Comparison of ENCODE assay signal across 24 cellular contexts in the genomic region with DNA sequence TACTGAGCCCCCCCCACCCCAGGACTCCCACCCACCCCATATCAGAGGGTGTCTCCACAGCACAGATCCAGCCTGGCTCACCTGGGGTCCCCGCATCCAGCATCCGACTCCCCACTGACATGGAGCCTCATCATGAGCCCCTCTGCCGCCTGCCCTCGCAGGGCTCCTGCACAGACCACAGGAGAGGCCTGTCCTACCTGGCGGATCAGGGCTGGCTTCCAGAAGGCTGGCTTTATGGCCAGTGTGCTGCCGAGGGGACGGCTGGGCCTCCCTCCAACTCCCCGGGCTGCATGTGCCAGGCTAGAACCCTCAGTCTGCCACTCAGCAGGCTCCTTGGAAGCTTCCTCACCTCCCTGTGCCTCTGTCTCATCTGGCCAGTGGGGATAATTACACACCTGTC.
DNase-seq lines count a peak whose midpoint lies in the region; ATAC-seq and TF ChIP-seq lines count a peak whose summit lies in the region.
"Had no signal": no experiment of that assay in that cellular context is flagged by ENCODE, and none has a peak within 500 bp of the region (broad histone marks: within the 10 kb centered on the region; RNA-seq: fewer than 3 reads in every experiment).

No MANE protein-coding gene starts in this region.

- CTCF ChIA-PET in RWPE1 (lab: Yijun Ruan, JAX), result no interaction called here

- POLR2A ChIA-PET in RWPE1 (lab: Yijun Ruan, JAX; ENCODE audit: low non-redundant PET), result no interaction called here

- TF ChIP-seq POLR2A in esophagus muscularis mucosa (IDR thresholded peaks at IDR 0.05; ENCODE audit: low read depth), result no peak
- TF ChIP-seq POLR2A in sigmoid colon (IDR thresholded peaks at IDR 0.05), result no peak

- no peak overlapping the region for H3K4me3 Mint-ChIP-seq in activated naive CD8-positive, alpha-beta T cell treated with anti-CD3 and anti-CD28 coated beads, Interleukin-2, amount 50 U/mL, for 24 hours
- H3K4me3 Mint-ChIP-seq: naive thymus-derived CD8-positive, alpha-beta T cell; type B pancreatic cell had no signal

- no peak overlapping the region for H3K4me3 ChIP-seq in esophagus muscularis mucosa
- H3K4me3 ChIP-seq in sigmoid colon, result no peak overlapping the region
- H3K4me3 ChIP-seq: body of pancreas, MG63 had no signal

- no peaks in the 10 kb centered on the region for H3K9me3 Mint-ChIP-seq in activated naive CD8-positive, alpha-beta T cell treated with anti-CD3 and anti-CD28 coated beads, Interleukin-2, amount 50 U/mL, for 24 hours
- H3K9me3 Mint-ChIP-seq: naive thymus-derived CD8-positive, alpha-beta T cell; type B pancreatic cell had no signal

- ATAC-seq in activated naive CD8-positive, alpha-beta T cell treated with anti-CD3 and anti-CD28 coated beads, Interleukin-2, amount 50 U/mL, for 24 hours, result no peak
- ATAC-seq: body of pancreas; esophagus mucosa; naive thymus-derived CD8-positive, alpha-beta T cell had no signal

- 67% methylated on average over 4 of the region's 8 CpGs for WGBS in esophagus muscularis mucosa
- 82 to 90% methylated on average over 8 of the region's 8 CpGs for WGBS in sigmoid colon, 2 donors

- H3K27ac ChIP-seq in RWPE1, result peak overlapping the region; percentile 95
- H3K27ac ChIP-seq in esophagus muscularis mucosa (replicated peaks in 1 of 4), result peak overlapping the region; percentile 74 to 96 (median 84)
- peak overlapping the region; percentile 74 to 98 (median 86) for H3K27ac ChIP-seq in sigmoid colon

- H3K9me3 ChIP-seq in esophagus muscularis mucosa (no peaks in the 10 kb centered on the region), sigmoid colon (no peaks in the 10 kb centered on the region)
- H3K9me3 ChIP-seq: body of pancreas, Caco-2, MG63 had no signal

- H3K4me1 ChIP-seq in esophagus muscularis mucosa, result peaks cover 49 to 92% (median 85%) of the 10 kb centered on the region in 4 donors
- H3K4me1 ChIP-seq in sigmoid colon, result peaks cover 0 to 84% (median 64%) of the 10 kb centered on the region in 4 donors
- H3K4me1 ChIP-seq: Caco-2 had no signal

- H3K36me3 Mint-ChIP-seq in activated naive CD8-positive, alpha-beta T cell treated with anti-CD3 and anti-CD28 coated beads, Interleukin-2, amount 50 U/mL, for 24 hours (ENCODE audit: low read depth), result peaks cover 11% of the 10 kb centered on the region

- intact Hi-C loops in esophagus muscularis mucosa (cut with DNase I) (no loop called here), sigmoid colon (cut with DNase I) (no loop called here)

- H3K27ac Mint-ChIP-seq in activated naive CD8-positive, alpha-beta T cell treated with anti-CD3 and anti-CD28 coated beads, Interleukin-2, amount 50 U/mL, for 24 hours, result no peak overlapping the region
- H3K27ac Mint-ChIP-seq: type B pancreatic cell had no signal

- no peaks in the 10 kb centered on the region for H3K27me3 ChIP-seq in esophagus muscularis mucosa
- no peaks in the 10 kb centered on the region for H3K27me3 ChIP-seq in sigmoid colon
- H3K27me3 ChIP-seq: body of pancreas, MG63 had no signal

- TF ChIP-seq EP300 in esophagus muscularis mucosa (IDR thresholded peaks at IDR 0.05) (no peak), sigmoid colon (IDR thresholded peaks at IDR 0.05) (no peak)

- DNase-seq in DMS79 (lab: John Stamatoyannopoulos, UW), result peak; percentile 36
- no peak for DNase-seq in RWPE1 (ENCODE audit: low spot score)
- no peak for DNase-seq in esophagus muscularis mucosa (ENCODE audit: extremely low spot score)
- DNase-seq in sigmoid colon, result no peak
- DNase-seq in NOMO-1 (lab: John Stamatoyannopoulos, UW; ENCODE audit: unreplicated experiment in 2 of 2), result no peak
- DNase-seq in activated naive CD8-positive, alpha-beta T cell treated with anti-CD3 and anti-CD28 coated beads, Interleukin-2, amount 50 U/mL, for 24 hours, result no peak
- DNase-seq in NCI-H345 (lab: John Stamatoyannopoulos, UW), result no peak
- DNase-seq: activated CD4-positive, alpha-beta T cell treated with anti-CD3 and anti-CD28 coated beads for 48 hours; activated gamma-delta T cell; activated T-cell treated with anti-CD3 and anti-CD28 coated beads, Interleukin-2, amount 50 U/mL, for 1 hour; Caco-2; foreskin melanocyte; GF-D8; KBM-7; MG63; naive thymus-derived CD8-positive, alpha-beta T cell; NCI-H1417 treated with DMSO at 0.1 percent for 48 hours; NCI-H446 treated with DMSO at 0.1 percent for 48 hours; OCI-M1; retina; stimulated activated CD4-positive, alpha-beta T cell treated with anti-CD3 and anti-CD28 coated beads, Interleukin-2, amount 100 ng/mL, for 24 hours had no signal

- no peaks in the 10 kb centered on the region for H3K4me1 Mint-ChIP-seq in activated naive CD8-positive, alpha-beta T cell treated with anti-CD3 and anti-CD28 coated beads, Interleukin-2, amount 50 U/mL, for 24 hours

- H3K27me3 Mint-ChIP-seq in activated naive CD8-positive, alpha-beta T cell treated with anti-CD3 and anti-CD28 coated beads, Interleukin-2, amount 50 U/mL, for 24 hours, result no peaks in the 10 kb centered on the region
- H3K27me3 Mint-ChIP-seq: naive thymus-derived CD8-positive, alpha-beta T cell; type B pancreatic cell had no signal

- TF ChIP-seq CTCF in RWPE1 (conservative IDR thresholded peaks at IDR 0.05; ENCODE audit: low read depth) (no peak), esophagus muscularis mucosa (IDR thresholded peaks at IDR 0.05) (no peak), sigmoid colon (IDR thresholded peaks at IDR 0.05) (no peak)

- H3K36me3 ChIP-seq in esophagus muscularis mucosa (peaks cover 0 to 60% (median 39%) of the 10 kb centered on the region in 4 donors), sigmoid colon (peaks cover 0 to 18% (median 3%) of the 10 kb centered on the region in 4 donors)
